Comparison of ENCODE assay signal across 8 cellular contexts in the genomic region with DNA sequence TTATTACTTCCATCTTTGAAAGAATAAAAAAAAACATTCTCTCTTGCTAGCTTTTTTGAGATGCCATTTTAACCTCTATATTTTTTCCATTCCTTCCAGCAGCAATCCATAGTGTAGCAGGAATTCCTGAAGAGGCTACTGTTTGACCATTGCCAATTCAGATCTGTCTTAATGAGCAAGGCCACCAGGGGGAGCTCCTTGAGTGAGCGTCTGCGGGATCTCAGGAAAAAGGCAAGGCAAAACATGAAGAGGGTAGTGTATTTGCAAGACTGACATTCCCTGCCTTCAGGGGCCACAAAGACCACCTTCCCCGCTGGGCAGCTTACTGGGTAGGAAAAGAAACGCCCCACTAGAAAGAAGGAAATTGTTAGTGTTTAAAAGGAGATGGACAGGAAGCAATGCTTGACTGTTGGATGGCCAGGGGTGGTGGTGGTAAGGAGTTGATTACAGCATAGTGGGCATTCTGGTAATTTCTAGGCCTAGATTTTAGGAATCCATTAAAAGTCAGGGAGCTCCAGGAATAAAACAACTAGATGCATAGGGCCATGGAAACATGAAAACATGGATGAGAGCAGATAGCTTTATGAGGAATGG.
DNase-seq lines count a peak whose midpoint lies in the region; ATAC-seq, FAIRE-seq and TF ChIP-seq lines count a peak whose summit lies in the region.
"Had no signal": no experiment of that assay in that cellular context is flagged by ENCODE, and none has a peak within 500 bp of the region (broad histone marks: within the 10 kb centered on the region; RNA-seq: fewer than 3 reads in every experiment).

No MANE protein-coding gene starts in this region.

- ATAC-seq in GM19023 (IDR thresholded peaks at IDR 0.05; ENCODE audit: unreplicated experiment) (peak; percentile 66), HepG2 (peak; percentile 80)
- no peak for ATAC-seq in stimulated activated naive B cell treated with anti-CD40 and anti-IgM and Interleukin-4, amounts not matched to agents 10 μg/mL and 1 μg/mL and 100 μg/mL, for 72 hours (replicated peaks)

- no TSS peak for BruUV-seq in HepG2 (replicated peaks; lab: Mats Ljungman, UMichigan)

- peaks cover 1 to 2% of the 10 kb centered on the region in 2 donors for H3K9me3 Mint-ChIP-seq in stimulated activated naive B cell treated with anti-CD40 and anti-IgM and Interleukin-4, amounts not matched to agents 10 μg/mL and 1 μg/mL and 100 μg/mL, for 72 hours

- H3K4me2 ChIP-seq in HepG2 (ENCODE audit: low read depth, low read length): no peak overlapping the region

- no peak overlapping the region for H3K4me3 Mint-ChIP-seq in stimulated activated naive B cell treated with anti-CD40 and anti-IgM and Interleukin-4, amounts not matched to agents 10 μg/mL and 1 μg/mL and 100 μg/mL, for 72 hours
- H3K4me3 Mint-ChIP-seq: activated naive CD4-positive, alpha-beta T cell treated with anti-CD3 and anti-CD28 coated beads, Interleukin-2, amount 50 U/mL, for 24 hours had no signal

- no peaks in the 10 kb centered on the region for H3K4me1 ChIP-seq in HepG2 (ENCODE audit: insufficient read depth, low read length)

- peak; percentile 77 for TF ChIP-seq CTCF in HepG2 (CRISPR knock-in tag; IDR thresholded peaks at IDR 0.05)

- no peak overlapping the region for H3K9ac ChIP-seq in SK-N-MC (ENCODE audit: insufficient read length)
- no peak overlapping the region for H3K9ac ChIP-seq in HepG2 (ENCODE audit: insufficient read depth, low read depth, low read length)

- peak; percentile 23 for DNase-seq in DMS114 treated with DMSO at 0.1 percent for 48 hours (lab: John Stamatoyannopoulos, UW; ENCODE audit: unreplicated experiment)
- DNase-seq in HK-2 (ENCODE audit: unreplicated experiment): peak; percentile 53
- DNase-seq in SK-N-MC (ENCODE audit: low read depth, low spot score): peak; percentile 37
- DNase-seq in cerebellar cortex (ENCODE audit: low spot score): peak; percentile 70
- peak; percentile 41 for DNase-seq in HepG2 (ENCODE audit: low spot score)
- DNase-seq in stimulated activated naive B cell treated with anti-CD40 and anti-IgM and Interleukin-4, amounts not matched to agents 10 μg/mL and 1 μg/mL and 100 μg/mL, for 72 hours: peak; percentile 9

- in situ Hi-C loops in HepG2 (cut with HindIII; ENCODE audit: extremely low pct_ligation_motif_present, low pct_unique_long_range_greater_than_20kb): no loop called here

- whole genome bisulfite sequencing in HepG2 (ENCODE audit: low lambda C conversion rate): 2% methylated on average over 4 of the region's 4 CpGs

- POLR2A ChIA-PET in HepG2 (lab: Yijun Ruan, JAX): no interaction called here

- no peaks in the 10 kb centered on the region; the same call in 1 of the 2 replicates for H4K20me1 ChIP-seq in HepG2 (ENCODE audit: insufficient read depth, low read length)

- no peaks in the 10 kb centered on the region for H3K79me2 ChIP-seq in HepG2 (ENCODE audit: insufficient read depth, low read length)

- no peaks in the 10 kb centered on the region for H3K36me3 ChIP-seq in SK-N-MC (ENCODE audit: insufficient read depth, low read length)
- no peaks in the 10 kb centered on the region for H3K36me3 ChIP-seq in HepG2 (replicated peaks in 1 of 2; ENCODE audit: control insufficient read depth in 1 of 2, insufficient read depth in 2 of 2, low read length in 2 of 2)

- peaks cover 3% of the 10 kb centered on the region; the same call in 1 of the 2 replicates for H3K9me3 ChIP-seq in SK-N-MC (ENCODE audit: low read depth, low read length)
- peaks cover 4% of the 10 kb centered on the region; the same call in 1 of the 2 replicates for H3K9me3 ChIP-seq in HepG2 (ENCODE audit: low read length)

- H3K27ac ChIP-seq in SK-N-MC: no peak overlapping the region
- H3K27ac ChIP-seq in HepG2 (ENCODE audit: extremely low read length, insufficient read depth, low read length): no peak overlapping the region

- intact Hi-C loops in HepG2 (cut with micrococcal nuclease; ENCODE audit: unreplicated experiment): loop anchor here (1.0 to 10.0 kb wide), 2 partner anchors 209 to 328 kb away; no protein-coding TSS in a partner anchor

- no peak for TF ChIP-seq EP300 in HepG2 (IDR thresholded peaks at IDR 0.05; ENCODE audit: low read depth in 2 of 2, low read length in 2 of 2)
- TF ChIP-seq EP300 in HepG2 (CRISPR knock-in tag; IDR thresholded peaks at IDR 0.05; ENCODE audit: borderline replicate concordance): no peak

- peak; percentile 18; the same call in 1 of the 2 replicates for TF ChIP-seq RAD21 in HepG2 (CRISPR knock-in tag; IDR thresholded peaks at IDR 0.05)

- peak; percentile 66 for FAIRE-seq in HepG2 (lab: Jason Lieb, UNC)

- no peaks in the 10 kb centered on the region for H3K36me3 Mint-ChIP-seq in stimulated activated naive B cell treated with anti-CD40 and anti-IgM and Interleukin-4, amounts not matched to agents 10 μg/mL and 1 μg/mL and 100 μg/mL, for 72 hours
- H3K36me3 Mint-ChIP-seq: activated naive CD4-positive, alpha-beta T cell treated with anti-CD3 and anti-CD28 coated beads, Interleukin-2, amount 50 U/mL, for 24 hours had no signal

- TF ChIP-seq POLR2A in HepG2 (IDR thresholded peaks at IDR 0.05; ENCODE audit: insufficient read depth in 1 of 2, low read depth in 2 of 2, low read length in 2 of 2): no peak

- H3K4me3 ChIP-seq in SK-N-MC (no peak overlapping the region), HepG2 (replicated peaks in 1 of 3; ENCODE audit: insufficient read depth in 1 of 3, low read depth in 2 of 3, low read length in 3 of 3) (no peak overlapping the region)

- CTCF ChIA-PET in HepG2 (lab: Yijun Ruan, JAX; ENCODE audit: low intra/inter-chr PET ratio, low total read pairs): interaction anchor here (1.9 kb wide), 1 partner anchor 209 kb away, joined by 6 read pairs; no protein-coding TSS in a partner anchor

- H3K4me1 Mint-ChIP-seq in stimulated activated naive B cell treated with anti-CD40 and anti-IgM and Interleukin-4, amounts not matched to agents 10 μg/mL and 1 μg/mL and 100 μg/mL, for 72 hours: no peaks in the 10 kb centered on the region
- H3K4me1 Mint-ChIP-seq: activated naive CD4-positive, alpha-beta T cell treated with anti-CD3 and anti-CD28 coated beads, Interleukin-2, amount 50 U/mL, for 24 hours had no signal

- no peak overlapping the region for H2AFZ ChIP-seq in HepG2 (ENCODE audit: low read length)

- no peaks in the 10 kb centered on the region for H3K27me3 ChIP-seq in HepG2 (ENCODE audit: control insufficient read depth in 1 of 2, insufficient read depth in 2 of 2, low read length in 2 of 2)

- peaks cover 12 to 16% of the 10 kb centered on the region in 2 donors for H3K27me3 Mint-ChIP-seq in stimulated activated naive B cell treated with anti-CD40 and anti-IgM and Interleukin-4, amounts not matched to agents 10 μg/mL and 1 μg/mL and 100 μg/mL, for 72 hours

- H3K27ac Mint-ChIP-seq in stimulated activated naive B cell treated with anti-CD40 and anti-IgM and Interleukin-4, amounts not matched to agents 10 μg/mL and 1 μg/mL and 100 μg/mL, for 72 hours: no peak overlapping the region
- H3K27ac Mint-ChIP-seq: activated naive CD4-positive, alpha-beta T cell treated with anti-CD3 and anti-CD28 coated beads, Interleukin-2, amount 50 U/mL, for 24 hours had no signal

TF ChIP-seq in HepG2, 621 proteins besides CTCF, POLR2A, EP300 and RAD21 (continues in another document):
- TF ChIP-seq REL (CRISPR knock-in tag; conservative IDR thresholded peaks at IDR 0.05) (no peak), KLF16 (CRISPR knock-in tag; IDR thresholded peaks at IDR 0.05) (no peak), ETV5 (CRISPR knock-in tag; IDR thresholded peaks at IDR 0.05; ENCODE audit: borderline replicate concordance) (no peak), MTF2 (CRISPR knock-in tag; IDR thresholded peaks at IDR 0.05; ENCODE audit: borderline replicate concordance) (no peak), ATF7 (IDR thresholded peaks at IDR 0.05) (no peak), ATF7 (CRISPR knock-in tag; IDR thresholded peaks at IDR 0.05) (no peak), ZNF619 (CRISPR knock-in tag; IDR thresholded peaks at IDR 0.05) (no peak), SATB2 (CRISPR knock-in tag; IDR thresholded peaks at IDR 0.05) (no peak), MIXL1 (CRISPR knock-in tag; IDR thresholded peaks at IDR 0.05) (peak; percentile 82; the same call in 1 of the 2 replicates), ZSCAN9 (CRISPR knock-in tag; IDR thresholded peaks at IDR 0.05; ENCODE audit: borderline replicate concordance) (no peak)
- TF ChIP-seq, protein P1, sequence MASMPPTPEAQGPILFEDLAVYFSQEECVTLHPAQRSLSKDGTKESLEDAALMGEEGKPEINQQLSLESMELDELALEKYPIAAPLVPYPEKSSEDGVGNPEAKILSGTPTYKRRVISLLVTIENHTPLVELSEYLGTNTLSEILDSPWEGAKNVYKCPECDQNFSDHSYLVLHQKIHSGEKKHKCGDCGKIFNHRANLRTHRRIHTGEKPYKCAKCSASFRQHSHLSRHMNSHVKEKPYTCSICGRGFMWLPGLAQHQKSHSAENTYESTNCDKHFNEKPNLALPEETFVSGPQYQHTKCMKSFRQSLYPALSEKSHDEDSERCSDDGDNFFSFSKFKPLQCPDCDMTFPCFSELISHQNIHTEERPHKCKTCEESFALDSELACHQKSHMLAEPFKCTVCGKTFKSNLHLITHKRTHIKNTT (CRISPR knock-in tag; IDR thresholded peaks at IDR 0.05): no peak
- TF ChIP-seq, protein P2, sequence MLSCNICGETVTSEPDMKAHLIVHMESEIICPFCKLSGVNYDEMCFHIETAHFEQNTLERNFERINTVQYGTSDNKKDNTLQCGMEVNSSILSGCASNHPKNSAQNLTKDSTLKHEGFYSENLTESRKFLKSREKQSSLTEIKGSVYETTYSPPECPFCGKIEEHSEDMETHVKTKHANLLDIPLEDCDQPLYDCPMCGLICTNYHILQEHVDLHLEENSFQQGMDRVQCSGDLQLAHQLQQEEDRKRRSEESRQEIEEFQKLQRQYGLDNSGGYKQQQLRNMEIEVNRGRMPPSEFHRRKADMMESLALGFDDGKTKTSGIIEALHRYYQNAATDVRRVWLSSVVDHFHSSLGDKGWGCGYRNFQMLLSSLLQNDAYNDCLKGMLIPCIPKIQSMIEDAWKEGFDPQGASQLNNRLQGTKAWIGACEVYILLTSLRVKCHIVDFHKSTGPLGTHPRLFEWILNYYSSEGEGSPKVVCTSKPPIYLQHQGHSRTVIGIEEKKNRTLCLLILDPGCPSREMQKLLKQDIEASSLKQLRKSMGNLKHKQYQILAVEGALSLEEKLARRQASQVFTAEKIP (CRISPR knock-in tag; IDR thresholded peaks at IDR 0.05; ENCODE audit: borderline replicate concordance): no peak

Comparison
In these comparisons a context has a peak if more than half of its experiments do, and no peak if none do; other contexts are left out.
1. DNase-seq: peak in every context shown above with its lines; median percentile 70 in cerebellar cortex; 53 in HK-2; 41 in HepG2; 37 in SK-N-MC; 23 in DMS114 treated with DMSO at 0.1 percent for 48 hours; 9 in stimulated activated naive B cell treated with anti-CD40 and anti-IgM and Interleukin-4, amounts not matched to agents 10 μg/mL and 1 μg/mL and 100 μg/mL, for 72 hours.
2. ATAC-seq: peak in GM19023 (single experiment) and HepG2 (single experiment); none in stimulated activated naive B cell treated with anti-CD40 and anti-IgM and Interleukin-4, amounts not matched to agents 10 μg/mL and 1 μg/mL and 100 μg/mL, for 72 hours (0 of 2).